8 cellular contexts compared by ENCODE assay signal in the genomic region with DNA sequence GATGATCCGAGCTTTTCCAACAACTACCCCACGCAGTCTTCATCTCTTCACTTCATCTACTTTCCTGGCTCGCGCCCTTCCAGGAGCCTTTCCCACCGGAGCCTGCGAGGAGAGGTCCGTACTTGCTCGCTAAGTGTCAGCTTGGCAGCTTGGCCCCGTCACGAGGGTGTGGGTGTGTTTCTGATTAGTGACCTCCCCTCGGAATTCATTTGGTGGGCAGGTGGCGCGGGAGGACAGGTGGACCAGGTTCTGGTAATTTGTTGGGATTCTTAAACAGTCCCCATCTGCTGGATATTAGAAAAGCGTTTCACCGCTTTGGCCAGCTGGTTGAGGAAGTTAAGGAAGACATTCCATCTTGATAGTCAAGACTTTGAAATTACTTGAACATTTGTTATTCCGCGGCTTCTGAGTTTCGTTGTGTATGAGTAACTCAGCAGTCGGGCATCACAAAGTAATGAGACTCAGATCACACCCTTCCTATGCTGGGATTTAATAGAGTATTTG. TPM values are rescaled to one million over a fixed set of nuclear protein-coding genes. Genes with fewer than 3 reads are reported as not detected.
DNase-seq lines count a peak whose midpoint lies in the region; ATAC-seq and TF ChIP-seq lines count a peak whose summit lies in the region.

No MANE protein-coding gene starts in this region.

- H3K79me2 ChIP-seq in DND-41 (ENCODE audit: insufficient read depth, low read length): peaks cover 28% of the 10 kb centered on the region

- peak; percentile 46 for DNase-seq in DND-41
- DNase-seq in Jurkat, Clone E6-1 (ENCODE audit: low read depth, low spot score): peak; percentile 1
- peak; percentile 42 for DNase-seq in WTC11 (ENCODE audit: low spot score)
- no peak for DNase-seq in coronary artery (ENCODE audit: low spot score)
- DNase-seq in right lobe of liver: peak; percentile 70 to 79 (median 77)
- peak; percentile 14 to 38 (median 29) for DNase-seq in stimulated activated CD4-positive, alpha-beta T cell treated with anti-CD3 and anti-CD28 coated beads, TNF-alpha, amount 100 ng/mL, for 4 hours (ENCODE audit: low read depth in 3 of 3)
- no peak for DNase-seq in NCI-H2107 (lab: John Stamatoyannopoulos, UW)

- H3K4me1 ChIP-seq in DND-41 (ENCODE audit: insufficient read depth, low read length): peaks cover 34% of the 10 kb centered on the region
- peaks cover 0 to 21% (median 5%) of the 10 kb centered on the region in 4 donors for H3K4me1 ChIP-seq in right lobe of liver

- intact Hi-C loops in right lobe of liver (cut with DNase I): no loop called here

- no peak for TF ChIP-seq CTCF in DND-41 (IDR thresholded peaks at IDR 0.05; ENCODE audit: borderline replicate concordance, extremely low read depth, low read length, poor library complexity, severe bottlenecking)
- TF ChIP-seq CTCF in WTC11 (IDR thresholded peaks at IDR 0.05): no peak
- no peak for TF ChIP-seq CTCF in coronary artery (IDR thresholded peaks at IDR 0.05)
- no peak for TF ChIP-seq CTCF in right lobe of liver (IDR thresholded peaks at IDR 0.05)

- H3K27ac Mint-ChIP-seq in WTC11: peak overlapping the region; percentile 99

- no peak for TF ChIP-seq POLR2A in right lobe of liver (IDR thresholded peaks at IDR 0.05)

- POLR2A ChIA-PET in WTC11 (lab: Charles Lee): no interaction called here

- peak overlapping the region; percentile 89 for H3K4me2 ChIP-seq in DND-41 (ENCODE audit: insufficient read depth, low read length)

- CTCF ChIA-PET in WTC11 (lab: Charles Lee): no interaction called here

- H3K27me3 ChIP-seq in DND-41 (ENCODE audit: insufficient read depth, low read length, poor library complexity) (no peaks in the 10 kb centered on the region), right lobe of liver (no peaks in the 10 kb centered on the region)

- peak overlapping the region; percentile 96 for H2AFZ ChIP-seq in DND-41 (ENCODE audit: low read depth, low read length)

- no peaks in the 10 kb centered on the region for H3K9me3 ChIP-seq in DND-41 (ENCODE audit: insufficient read depth, low read length, severe bottlenecking)
- no peaks in the 10 kb centered on the region for H3K9me3 ChIP-seq in right lobe of liver

- H4K20me1 ChIP-seq in DND-41 (ENCODE audit: insufficient read depth, low read length): peaks cover 4% of the 10 kb centered on the region; the same call in 1 of the 2 replicates

- H3K4me1 Mint-ChIP-seq in WTC11: peaks cover 52% of the 10 kb centered on the region

- H3K36me3 ChIP-seq in DND-41 (ENCODE audit: insufficient read depth, low read length) (peaks cover 36% of the 10 kb centered on the region), right lobe of liver (peaks cover 0 to 5% (median under 1%) of the 10 kb centered on the region in 4 donors)

- H3K9ac ChIP-seq in DND-41 (ENCODE audit: low read depth, low read length): peak overlapping the region; percentile 77

- peak overlapping the region; percentile 99 for H3K4me3 Mint-ChIP-seq in WTC11

- H3K4me3 ChIP-seq in DND-41 (ENCODE audit: low read depth in 1 of 2, low read length in 2 of 2) (peak overlapping the region; percentile 80 to 92), coronary artery (peak overlapping the region; percentile 91), right lobe of liver (peak overlapping the region; percentile 68 to 80 (median 79))
- H3K4me3 ChIP-seq in Jurkat, Clone E6-1 (ENCODE audit: low read length): peak overlapping the region; percentile 90

- peaks cover 14% of the 10 kb centered on the region for H3K36me3 Mint-ChIP-seq in WTC11

- no peaks in the 10 kb centered on the region for H3K27me3 Mint-ChIP-seq in WTC11 (ENCODE audit: low read depth)

- ATAC-seq in DND-41 (ENCODE audit: insufficient read depth, low read depth) (peak; percentile 34), GM21619 (IDR thresholded peaks at IDR 0.05; ENCODE audit: unreplicated experiment) (peak; percentile 22), WTC11 (peak; percentile 3; the same call in 1 of the 2 replicates), right lobe of liver (peak; percentile 55 to 67 (median 64))

- H3K27ac ChIP-seq in DND-41 (ENCODE audit: low read length): peak overlapping the region; percentile 85
- peak overlapping the region; percentile 80 to 89 for H3K27ac ChIP-seq in coronary artery
- peak overlapping the region; percentile 81 to 94 (median 92) for H3K27ac ChIP-seq in right lobe of liver

- H3K9me3 Mint-ChIP-seq in WTC11: no peaks in the 10 kb centered on the region

- 2% methylated on average over 17 of the region's 19 CpGs for WGBS in right lobe of liver (ENCODE audit: insufficient coverage, low coverage, low lambda C conversion rate, missing lambda C conversion rate)

TF ChIP-seq in WTC11, 78 proteins besides CTCF, POLR2A, EP300 and RAD21 (continues in another document):
- TF ChIP-seq FOXP1 (CRISPR knock-in tag; IDR thresholded peaks at IDR 0.05; ENCODE audit: borderline replicate concordance) (no peak), ATF2 (CRISPR knock-in tag; IDR thresholded peaks at IDR 0.05; ENCODE audit: borderline replicate concordance, low read depth) (no peak), SOX15 (CRISPR knock-in tag; IDR thresholded peaks at IDR 0.05) (no peak), GRHL2 (CRISPR knock-in tag; IDR thresholded peaks at IDR 0.05; ENCODE audit: insufficient replicate concordance, severe bottlenecking) (no peak), GTF2I (CRISPR knock-in tag; conservative IDR thresholded peaks at IDR 0.05) (no peak), EMX1 (CRISPR knock-in tag; IDR thresholded peaks at IDR 0.05) (no peak), ZNF671 (CRISPR knock-in tag; IDR thresholded peaks at IDR 0.05) (no peak), ATF6 (CRISPR knock-in tag; IDR thresholded peaks at IDR 0.05) (no peak), TEAD1 (CRISPR knock-in tag; IDR thresholded peaks at IDR 0.05) (no peak), CREM (CRISPR knock-in tag; IDR thresholded peaks at IDR 0.05) (no peak), ZNF423 (CRISPR knock-in tag; IDR thresholded peaks at IDR 0.05) (no peak), GABPB1 (CRISPR knock-in tag; IDR thresholded peaks at IDR 0.05) (no peak), NR1H2 (CRISPR knock-in tag; IDR thresholded peaks at IDR 0.05) (no peak), MXD4 (CRISPR knock-in tag; IDR thresholded peaks at IDR 0.05; ENCODE audit: borderline replicate concordance) (no peak)
- TF ChIP-seq, protein P1, sequence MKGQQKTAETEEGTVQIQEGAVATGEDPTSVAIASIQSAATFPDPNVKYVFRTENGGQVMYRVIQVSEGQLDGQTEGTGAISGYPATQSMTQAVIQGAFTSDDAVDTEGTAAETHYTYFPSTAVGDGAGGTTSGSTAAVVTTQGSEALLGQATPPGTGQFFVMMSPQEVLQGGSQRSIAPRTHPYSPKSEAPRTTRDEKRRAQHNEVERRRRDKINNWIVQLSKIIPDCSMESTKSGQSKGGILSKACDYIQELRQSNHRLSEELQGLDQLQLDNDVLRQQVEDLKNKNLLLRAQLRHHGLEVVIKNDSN (CRISPR knock-in tag; IDR thresholded peaks at IDR 0.05): no peak
- TF ChIP-seq, protein P2, sequence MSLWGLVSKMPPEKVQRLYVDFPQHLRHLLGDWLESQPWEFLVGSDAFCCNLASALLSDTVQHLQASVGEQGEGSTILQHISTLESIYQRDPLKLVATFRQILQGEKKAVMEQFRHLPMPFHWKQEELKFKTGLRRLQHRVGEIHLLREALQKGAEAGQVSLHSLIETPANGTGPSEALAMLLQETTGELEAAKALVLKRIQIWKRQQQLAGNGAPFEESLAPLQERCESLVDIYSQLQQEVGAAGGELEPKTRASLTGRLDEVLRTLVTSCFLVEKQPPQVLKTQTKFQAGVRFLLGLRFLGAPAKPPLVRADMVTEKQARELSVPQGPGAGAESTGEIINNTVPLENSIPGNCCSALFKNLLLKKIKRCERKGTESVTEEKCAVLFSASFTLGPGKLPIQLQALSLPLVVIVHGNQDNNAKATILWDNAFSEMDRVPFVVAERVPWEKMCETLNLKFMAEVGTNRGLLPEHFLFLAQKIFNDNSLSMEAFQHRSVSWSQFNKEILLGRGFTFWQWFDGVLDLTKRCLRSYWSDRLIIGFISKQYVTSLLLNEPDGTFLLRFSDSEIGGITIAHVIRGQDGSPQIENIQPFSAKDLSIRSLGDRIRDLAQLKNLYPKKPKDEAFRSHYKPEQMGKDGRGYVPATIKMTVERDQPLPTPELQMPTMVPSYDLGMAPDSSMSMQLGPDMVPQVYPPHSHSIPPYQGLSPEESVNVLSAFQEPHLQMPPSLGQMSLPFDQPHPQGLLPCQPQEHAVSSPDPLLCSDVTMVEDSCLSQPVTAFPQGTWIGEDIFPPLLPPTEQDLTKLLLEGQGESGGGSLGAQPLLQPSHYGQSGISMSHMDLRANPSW (CRISPR knock-in tag; conservative IDR thresholded peaks at IDR 0.05; ENCODE audit: low read depth): no peak

RNA-seq across cellular contexts. Expression of gene UFM1, which starts 0.5 kb away (rescaled TPM):
- 44.0 TPM for polyA plus RNA-seq in Jurkat, Clone E6-1 (2012; ENCODE audit: insufficient read depth, insufficient read length)
- total RNA-seq in WTC11 (2021) (41.0 to 57.7 TPM (median 49.0 TPM) in 3 replicates), right lobe of liver (10 to 100 TPM; 27.1 to 41.5 (median 33.1) TPM)

Comparison
In these comparisons a context has a peak if more than half of its experiments do, and no peak if none do; other contexts are left out.
1. ATAC-seq: peak in every context shown above with its lines; median percentile 64 in right lobe of liver; 34 in DND-41; 22 in GM21619; 3 in WTC11.
2. DNase-seq: peak in DND-41 (single experiment), Jurkat, Clone E6-1 (single experiment), WTC11 (single experiment), right lobe of liver (3 of 3) and stimulated activated CD4-positive, alpha-beta T cell treated with anti-CD3 and anti-CD28 coated beads, TNF-alpha, amount 100 ng/mL, for 4 hours (3 of 3); none in coronary artery (single experiment) and NCI-H2107 (single experiment).
3. Peak in every context shown above with its lines, with median percentiles within 50 percentile points of each other: H3K27ac ChIP-seq and H3K4me3 ChIP-seq.